Comparison of ENCODE assay signal across 21 cellular contexts in the genomic region with DNA sequence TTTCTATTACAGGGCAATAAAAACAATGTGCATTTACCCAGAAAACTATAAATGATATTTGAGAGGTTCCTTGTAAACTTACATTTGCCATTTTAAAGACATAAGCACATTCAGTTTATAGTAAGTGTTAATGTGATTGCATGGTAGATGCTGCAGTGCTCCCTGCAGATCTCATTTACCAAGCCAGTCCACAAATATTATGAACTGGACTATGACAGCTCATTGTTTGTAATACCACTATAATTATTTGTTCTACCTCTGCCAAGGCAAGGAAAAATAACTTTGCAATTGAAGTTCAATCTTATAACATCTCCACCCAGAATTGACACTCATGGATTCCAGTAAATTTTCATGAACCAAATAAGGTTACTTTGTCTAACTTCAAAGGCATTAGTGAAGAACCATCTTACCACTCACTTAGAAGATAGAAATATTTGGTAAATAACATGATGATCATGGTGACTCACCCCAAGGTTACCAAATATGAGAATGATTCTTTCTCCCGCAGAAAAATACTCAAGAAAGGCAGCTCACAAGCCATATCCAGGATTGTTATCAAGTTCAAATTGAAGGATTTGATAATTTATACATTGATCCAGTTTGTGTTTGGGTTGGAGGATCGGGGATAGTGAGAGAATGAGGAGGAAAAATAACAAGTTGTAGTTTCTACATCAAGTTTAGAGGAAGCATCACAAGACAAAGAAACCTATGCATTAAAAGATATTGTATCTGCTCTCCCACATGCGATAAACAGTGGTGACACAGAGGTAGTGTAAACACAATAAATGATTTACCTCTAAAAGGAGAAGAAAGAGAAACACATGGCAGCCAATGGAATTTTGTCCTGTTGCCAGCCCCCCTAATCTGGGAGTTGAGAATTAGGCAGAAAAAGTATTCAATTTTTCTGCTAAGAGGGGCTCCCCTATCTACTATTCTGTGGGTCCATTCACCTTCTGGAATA. TPM values are rescaled to one million over a fixed set of nuclear protein-coding genes. Genes with fewer than 3 reads are reported as not detected.
"Had no signal": no experiment of that assay in that cellular context is flagged by ENCODE, and none has a peak within 500 bp of the region (broad histone marks: within the 10 kb centered on the region; RNA-seq: fewer than 3 reads in every experiment).

No MANE protein-coding gene starts in this region.

- H3K4me3 ChIP-seq: colonic mucosa, gastrocnemius medialis, mucosa of descending colon, pancreas had no signal

- H3K36me3 ChIP-seq: colonic mucosa, gastrocnemius medialis, pancreas had no signal

- DNase-seq: colonic mucosa; dermis blood vessel endothelial cell; effector CD4-positive, alpha-beta T cell; gastrocnemius medialis; glutamatergic neuron; islet precursor cell; mammary epithelial cell; mucosa of descending colon; natural killer cell; occipital lobe; pancreas; right cardiac atrium; small intestine; stimulated activated CD4-positive, alpha-beta T cell treated with anti-CD3 and anti-CD28 coated beads, Interleukin-2, amount 100 ng/mL, for 48 hours; stimulated activated naive CD4-positive, alpha-beta T cell treated with Interleukin-2 at 50 U/mL for 16 hours; trophoblast cell had no signal

- H3K27me3 ChIP-seq: colonic mucosa, gastrocnemius medialis, pancreas had no signal

- H3K9me3 ChIP-seq: colonic mucosa, gastrocnemius medialis, pancreas had no signal

- H3K27ac ChIP-seq: colonic mucosa, gastrocnemius medialis, pancreas had no signal

- H3K4me1 ChIP-seq: colonic mucosa, gastrocnemius medialis, pancreas had no signal

RNA-seq across cellular contexts. Expression of a gene that starts 29.5 kb away (rescaled TPM):
- total RNA-seq: colonic mucosa, dermis blood vessel endothelial cell, esophagus mucosa, fibroblast of lung, gastrocnemius medialis, left lobe of liver, lower leg skin, mammary epithelial cell, mucosa of descending colon, natural killer cell, pancreas, progenitor cell of endocrine pancreas, right cardiac atrium had no signal
